8 cellular contexts compared by ENCODE assay signal in genomic region chr9:124855944-124856773, GRCh38.
DNase-seq lines count a peak whose midpoint lies in the region; ATAC-seq lines count a peak whose summit lies in the region.

No MANE protein-coding gene starts in this region.

- DNase-seq in DMS53 (lab: John Stamatoyannopoulos, UW) (peak; percentile 85), HCEC 1CT (peak; percentile 36), SW480 (ENCODE audit: low spot score) (peak; percentile 78), kidney tubule cell (ENCODE audit: low spot score) (peak; percentile 58), HPDE6-E6E7 (ENCODE audit: extremely low spot score) (no peak), substantia nigra (lab: John Stamatoyannopoulos, UW) (no peak)

- H3K27ac ChIP-seq in substantia nigra (ENCODE audit: low read depth, low read length, poor library complexity, severe bottlenecking): no peak overlapping the region

- no peak for ATAC-seq in HG03135 (IDR thresholded peaks at IDR 0.05; ENCODE audit: unreplicated experiment)
- ATAC-seq in HG03565 (IDR thresholded peaks at IDR 0.05; ENCODE audit: unreplicated experiment): no peak

Comparison
In these comparisons a context has a peak if more than half of its experiments do, and no peak if none do; other contexts are left out.
1. DNase-seq: peak in DMS53 (single experiment), HCEC 1CT (single experiment), SW480 (single experiment) and kidney tubule cell (single experiment); none in HPDE6-E6E7 (single experiment) and substantia nigra (0 of 49).